In the genomic region with DNA sequence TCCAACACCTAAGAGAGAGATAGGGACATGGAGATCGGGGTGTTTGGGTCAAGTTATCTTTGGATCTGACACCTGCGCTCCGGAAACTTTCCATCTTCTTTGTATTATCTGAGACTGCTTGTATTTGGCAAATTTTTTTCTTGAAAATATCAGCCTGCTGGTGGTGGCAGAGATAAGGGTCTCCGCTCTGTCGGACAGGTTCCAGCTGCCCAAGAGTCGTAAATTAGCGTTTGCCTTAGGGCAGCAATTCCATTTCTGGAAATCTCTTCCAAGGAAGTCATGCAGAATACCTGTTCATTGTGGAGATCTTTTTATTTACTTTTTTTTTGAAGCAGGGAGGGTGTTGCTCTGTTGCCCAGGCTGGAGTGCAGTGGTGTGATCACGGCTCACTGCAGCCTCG, we compare ENCODE assay signal across 10 cellular contexts. TPM values are rescaled to one million over a fixed set of nuclear protein-coding genes. Genes with fewer than 3 reads are reported as not detected.
DNase-seq lines count a peak whose midpoint lies in the region; ATAC-seq and TF ChIP-seq lines count a peak whose summit lies in the region.
"Had no signal": no experiment of that assay in that cellular context is flagged by ENCODE, and none has a peak within 500 bp of the region (broad histone marks: within the 10 kb centered on the region; RNA-seq: fewer than 3 reads in every experiment).

No MANE protein-coding gene starts in this region.

- H3K9ac ChIP-seq in SK-N-MC (ENCODE audit: insufficient read length), result no peak overlapping the region

- H3K9me3 Mint-ChIP-seq in GM23338 (no peaks in the 10 kb centered on the region), progenitor cell of endocrine pancreas (ENCODE audit: low read depth) (no peaks in the 10 kb centered on the region)

- H3K4me1 Mint-ChIP-seq in GM23338, result peaks cover 21% of the 10 kb centered on the region
- peaks cover 2% of the 10 kb centered on the region for H3K4me1 Mint-ChIP-seq in progenitor cell of endocrine pancreas (ENCODE audit: low read depth)

- TF ChIP-seq CTCF in GM23338 (conservative IDR thresholded peaks at IDR 0.05; ENCODE audit: low read depth in 2 of 2) (no peak), progenitor cell of endocrine pancreas (IDR thresholded peaks at IDR 0.05; ENCODE audit: unreplicated experiment) (no peak), GM20000 (IDR thresholded peaks at IDR 0.05; ENCODE audit: extremely low read depth, missing control alignments) (no peak)

- H3K79me2 ChIP-seq in GM23338 (replicated peaks; ENCODE audit: insufficient read depth), result peaks cover 35% of the 10 kb centered on the region

- no peak for DNase-seq in GM23338 (ENCODE audit: low spot score)
- DNase-seq in SK-N-MC (ENCODE audit: low read depth, low spot score), result no peak
- DNase-seq in progenitor cell of endocrine pancreas (ENCODE audit: low spot score, unreplicated experiment), result no peak
- no peak for DNase-seq in NCI-H226
- no peak for DNase-seq in erythroblast (lab: John Stamatoyannopoulos, UW)
- no peak for DNase-seq in GM20000 (ENCODE audit: low spot score)
- DNase-seq: HCEC 1CT, hippocampal formation had no signal

- peak overlapping the region; percentile 76 for H3K4me3 ChIP-seq in GM23338
- peak overlapping the region; percentile 78 for H3K4me3 ChIP-seq in SK-N-MC
- peak overlapping the region; percentile 36 to 41 for H3K4me3 ChIP-seq in esophagus (ENCODE audit: low read depth in 1 of 2, low read length in 2 of 2)

- H3K27me3 ChIP-seq in GM23338 (ENCODE audit: insufficient read depth), result no peaks in the 10 kb centered on the region
- H3K27me3 ChIP-seq in esophagus (ENCODE audit: control insufficient read depth in 1 of 2, insufficient read depth in 2 of 2, low read length in 2 of 2), result no peaks in the 10 kb centered on the region

- H3K4me1 ChIP-seq in GM23338 (ENCODE audit: insufficient read depth) (peaks cover 29% of the 10 kb centered on the region), esophagus (ENCODE audit: control insufficient read depth in 2 of 2, insufficient read depth in 2 of 2, low read length in 1 of 2) (peaks cover 0 to 3% of the 10 kb centered on the region in 2 donors)

- H3K36me3 Mint-ChIP-seq in GM23338 (ENCODE audit: low read depth) (no peaks in the 10 kb centered on the region; the same call in 2 of the 3 replicates), progenitor cell of endocrine pancreas (ENCODE audit: insufficient read depth) (no peaks in the 10 kb centered on the region)

- H3K4me2 ChIP-seq in GM23338, result peak overlapping the region; percentile 81

- peaks cover 27% of the 10 kb centered on the region for H3K27me3 Mint-ChIP-seq in GM23338 (ENCODE audit: insufficient read depth, low read depth, poor library complexity)
- H3K27me3 Mint-ChIP-seq in progenitor cell of endocrine pancreas, result peaks cover 31% of the 10 kb centered on the region

- no peak for TF ChIP-seq POLR2A in erythroblast (IDR thresholded peaks at IDR 0.05; ENCODE audit: low read length)

- WGBS in esophagus, 2 donors, result 45% methylated on average over 9 of the region's 9 CpGs

- H3K27ac Mint-ChIP-seq in GM23338, result no peak overlapping the region
- H3K27ac Mint-ChIP-seq in progenitor cell of endocrine pancreas, result no peak overlapping the region

- H3K4me3 Mint-ChIP-seq in GM23338 (peak overlapping the region; percentile 55), progenitor cell of endocrine pancreas (ENCODE audit: low read depth) (peak overlapping the region; percentile 63)

- H3K27ac ChIP-seq in GM23338 (ENCODE audit: low read depth) (peak overlapping the region; percentile 70; the same call in 1 of the 2 replicates), SK-N-MC (no peak overlapping the region), esophagus (ENCODE audit: low read depth in 2 of 2, low read length in 1 of 2) (peak overlapping the region in 1 of 2 donors; percentile 53)

- no peaks in the 10 kb centered on the region for H3K9me2 ChIP-seq in GM23338 (ENCODE audit: insufficient read depth)

- H3K36me3 ChIP-seq in GM23338 (ENCODE audit: insufficient read depth) (no peaks in the 10 kb centered on the region), SK-N-MC (ENCODE audit: insufficient read depth, low read length) (no peaks in the 10 kb centered on the region), esophagus (ENCODE audit: control insufficient read depth in 2 of 2, insufficient read depth in 2 of 2, low read length in 1 of 2) (no peaks in the 10 kb centered on the region)

- ATAC-seq in GM23338 (no peak), GM21576 (IDR thresholded peaks at IDR 0.05; ENCODE audit: unreplicated experiment) (no peak)

- peaks cover 9% of the 10 kb centered on the region; the same call in 1 of the 2 replicates for H3F3A ChIP-seq in GM23338 (replicated peaks; ENCODE audit: low read depth)

- H4K20me1 ChIP-seq in GM23338 (replicated peaks; ENCODE audit: insufficient read depth), result no peaks in the 10 kb centered on the region

- no peaks in the 10 kb centered on the region for H3K9me3 ChIP-seq in SK-N-MC (ENCODE audit: low read depth, low read length)
- no peaks in the 10 kb centered on the region for H3K9me3 ChIP-seq in esophagus (ENCODE audit: control insufficient read depth in 2 of 2, insufficient read depth in 1 of 2, low read depth in 1 of 2, low read length in 1 of 2)

- H2AFZ ChIP-seq in GM23338, result peak overlapping the region; percentile 94

TF ChIP-seq in GM23338, 12 proteins besides CTCF, POLR2A, EP300 and RAD21 (continues in another document):
- no peak for TF ChIP-seq CREB1 (CRISPR knock-in tag; IDR thresholded peaks at IDR 0.05; ENCODE audit: low read depth)
- TF ChIP-seq ZNF114 (CRISPR knock-in tag; IDR thresholded peaks at IDR 0.05), result no peak
- TF ChIP-seq NANOG (IDR thresholded peaks at IDR 0.05; ENCODE audit: borderline replicate concordance), result no peak
- TF ChIP-seq ZNF331 (CRISPR knock-in tag; IDR thresholded peaks at IDR 0.05; ENCODE audit: low read depth), result no peak
- no peak for TF ChIP-seq JUNB (IDR thresholded peaks at IDR 0.05; ENCODE audit: unreplicated experiment)
- TF ChIP-seq EZH2 (IDR thresholded peaks at IDR 0.05; ENCODE audit: low read depth, unreplicated experiment), result no peak
- TF ChIP-seq, protein P1, sequence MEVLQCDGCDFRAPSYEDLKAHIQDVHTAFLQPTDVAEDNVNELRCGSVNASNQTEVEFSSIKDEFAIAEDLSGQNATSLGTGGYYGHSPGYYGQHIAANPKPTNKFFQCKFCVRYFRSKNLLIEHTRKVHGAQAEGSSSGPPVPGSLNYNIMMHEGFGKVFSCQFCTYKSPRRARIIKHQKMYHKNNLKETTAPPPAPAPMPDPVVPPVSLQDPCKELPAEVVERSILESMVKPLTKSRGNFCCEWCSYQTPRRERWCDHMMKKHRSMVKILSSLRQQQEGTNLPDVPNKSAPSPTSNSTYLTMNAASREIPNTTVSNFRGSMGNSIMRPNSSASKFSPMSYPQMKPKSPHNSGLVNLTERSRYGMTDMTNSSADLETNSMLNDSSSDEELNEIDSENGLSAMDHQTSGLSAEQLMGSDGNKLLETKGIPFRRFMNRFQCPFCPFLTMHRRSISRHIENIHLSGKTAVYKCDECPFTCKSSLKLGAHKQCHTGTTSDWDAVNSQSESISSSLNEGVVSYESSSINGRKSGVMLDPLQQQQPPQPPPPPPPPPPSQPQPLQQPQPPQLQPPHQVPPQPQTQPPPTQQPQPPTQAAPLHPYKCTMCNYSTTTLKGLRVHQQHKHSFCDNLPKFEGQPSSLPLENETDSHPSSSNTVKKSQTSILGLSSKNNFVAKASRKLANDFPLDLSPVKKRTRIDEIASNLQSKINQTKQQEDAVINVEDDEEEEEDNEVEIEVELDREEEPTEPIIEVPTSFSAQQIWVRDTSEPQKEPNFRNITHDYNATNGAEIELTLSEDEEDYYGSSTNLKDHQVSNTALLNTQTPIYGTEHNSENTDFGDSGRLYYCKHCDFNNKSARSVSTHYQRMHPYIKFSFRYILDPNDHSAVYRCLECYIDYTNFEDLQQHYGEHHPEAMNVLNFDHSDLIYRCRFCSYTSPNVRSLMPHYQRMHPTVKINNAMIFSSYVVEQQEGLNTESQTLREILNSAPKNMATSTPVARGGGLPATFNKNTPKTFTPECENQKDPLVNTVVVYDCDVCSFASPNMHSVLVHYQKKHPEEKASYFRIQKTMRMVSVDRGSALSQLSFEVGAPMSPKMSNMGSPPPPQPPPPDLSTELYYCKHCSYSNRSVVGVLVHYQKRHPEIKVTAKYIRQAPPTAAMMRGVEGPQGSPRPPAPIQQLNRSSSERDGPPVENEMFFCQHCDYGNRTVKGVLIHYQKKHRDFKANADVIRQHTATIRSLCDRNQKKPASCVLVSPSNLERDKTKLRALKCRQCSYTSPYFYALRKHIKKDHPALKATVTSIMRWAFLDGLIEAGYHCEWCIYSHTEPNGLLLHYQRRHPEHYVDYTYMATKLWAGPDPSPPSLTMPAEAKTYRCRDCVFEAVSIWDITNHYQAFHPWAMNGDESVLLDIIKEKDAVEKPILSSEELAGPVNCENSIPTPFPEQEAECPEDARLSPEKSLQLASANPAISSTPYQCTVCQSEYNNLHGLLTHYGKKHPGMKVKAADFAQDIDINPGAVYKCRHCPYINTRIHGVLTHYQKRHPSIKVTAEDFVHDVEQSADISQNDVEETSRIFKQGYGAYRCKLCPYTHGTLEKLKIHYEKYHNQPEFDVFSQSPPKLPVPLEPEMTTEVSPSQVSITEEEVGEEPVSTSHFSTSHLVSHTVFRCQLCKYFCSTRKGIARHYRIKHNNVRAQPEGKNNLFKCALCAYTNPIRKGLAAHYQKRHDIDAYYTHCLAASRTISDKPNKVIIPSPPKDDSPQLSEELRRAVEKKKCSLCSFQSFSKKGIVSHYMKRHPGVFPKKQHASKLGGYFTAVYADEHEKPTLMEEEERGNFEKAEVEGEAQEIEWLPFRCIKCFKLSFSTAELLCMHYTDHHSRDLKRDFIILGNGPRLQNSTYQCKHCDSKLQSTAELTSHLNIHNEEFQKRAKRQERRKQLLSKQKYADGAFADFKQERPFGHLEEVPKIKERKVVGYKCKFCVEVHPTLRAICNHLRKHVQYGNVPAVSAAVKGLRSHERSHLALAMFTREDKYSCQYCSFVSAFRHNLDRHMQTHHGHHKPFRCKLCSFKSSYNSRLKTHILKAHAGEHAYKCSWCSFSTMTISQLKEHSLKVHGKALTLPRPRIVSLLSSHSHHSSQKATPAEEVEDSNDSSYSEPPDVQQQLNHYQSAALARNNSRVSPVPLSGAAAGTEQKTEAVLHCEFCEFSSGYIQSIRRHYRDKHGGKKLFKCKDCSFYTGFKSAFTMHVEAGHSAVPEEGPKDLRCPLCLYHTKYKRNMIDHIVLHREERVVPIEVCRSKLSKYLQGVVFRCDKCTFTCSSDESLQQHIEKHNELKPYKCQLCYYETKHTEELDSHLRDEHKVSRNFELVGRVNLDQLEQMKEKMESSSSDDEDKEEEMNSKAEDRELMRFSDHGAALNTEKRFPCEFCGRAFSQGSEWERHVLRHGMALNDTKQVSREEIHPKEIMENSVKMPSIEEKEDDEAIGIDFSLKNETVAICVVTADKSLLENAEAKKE (CRISPR knock-in tag; IDR thresholded peaks at IDR 0.05), result no peak

RNA-seq across cellular contexts. Expression of a gene that starts 19.5 kb away (rescaled TPM):
- 233 and 259 TPM in 2 replicates for total RNA-seq in GM23338 (2014; rRNA removed; shearing (Covaris generic))
- 180 and 189 TPM in 2 replicates for polyA plus RNA-seq in GM23338 (2016; fragmentation: Nextera tagmentation; extraction: Ambion mirVana)
- 100 to 1,000 TPM in 1 of 2 donors, 10 to 100 TPM in 1; 69.4 to 152 TPM for polyA plus RNA-seq in esophagus
- 246 and 250 TPM in 2 replicates for total RNA-seq in progenitor cell of endocrine pancreas
